ENCODE assay signal across 1 cellular context in the genomic region with DNA sequence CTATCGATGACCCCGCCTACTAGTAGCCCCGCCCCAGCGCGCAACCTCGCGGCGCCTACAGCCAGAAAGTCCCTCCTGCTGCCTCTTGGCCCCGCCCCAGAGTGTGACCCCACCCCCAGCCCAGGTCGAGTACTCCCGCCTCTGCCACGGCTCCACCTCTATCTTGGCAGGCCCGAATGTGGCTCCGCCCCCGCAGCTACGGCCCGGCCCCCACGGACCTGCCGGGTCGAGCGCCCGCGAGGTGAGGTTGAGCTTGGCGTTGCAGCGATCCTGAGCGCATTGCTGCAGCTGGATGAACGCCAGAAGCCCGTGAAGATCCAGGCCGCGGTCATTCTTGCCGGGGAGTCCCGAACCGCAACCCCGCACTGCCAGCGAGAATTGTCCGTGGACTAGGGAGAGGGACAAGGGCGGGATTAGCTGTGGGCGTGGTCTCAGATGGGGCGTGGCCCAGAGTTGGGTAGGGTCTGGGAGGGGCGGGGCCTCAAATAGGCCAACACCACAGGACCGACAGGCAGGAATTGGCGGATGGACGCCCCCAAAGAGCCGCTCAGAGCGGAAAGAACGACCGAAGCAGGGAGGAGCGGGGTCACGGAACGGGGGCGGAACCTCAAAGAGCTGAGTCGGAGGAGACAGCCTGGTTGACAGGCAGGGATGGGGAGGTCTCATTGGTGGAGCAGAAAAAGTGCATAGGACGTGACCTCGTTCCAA.
TF ChIP-seq lines count a peak whose summit lies in the region.

No MANE protein-coding gene starts in this region.

TF ChIP-seq in HepG2, 621 proteins besides CTCF, POLR2A, EP300 and RAD21 (continued from another document and continues in another):
- TF ChIP-seq TFAP4 (IDR thresholded peaks at IDR 0.05; ENCODE audit: borderline replicate concordance, low read depth): peak; percentile 10; the same call in 1 of the 2 replicates
- peak; percentile 15; the same call in 1 of the 2 replicates for TF ChIP-seq SALL1 (CRISPR knock-in tag; IDR thresholded peaks at IDR 0.05)
- no peak for TF ChIP-seq ZSCAN22 (CRISPR knock-in tag; IDR thresholded peaks at IDR 0.05)
- TF ChIP-seq KDM2A (CRISPR knock-in tag; IDR thresholded peaks at IDR 0.05; ENCODE audit: borderline replicate concordance, low read depth): no peak
- TF ChIP-seq ZFYVE20 (CRISPR knock-in tag; IDR thresholded peaks at IDR 0.05; ENCODE audit: borderline replicate concordance, low read depth): no peak
- TF ChIP-seq IRX3 (CRISPR knock-in tag; IDR thresholded peaks at IDR 0.05; ENCODE audit: borderline replicate concordance, low read depth): 0 out of 2 replicates have a peak, but pooled peaks have one; percentile 9
- TF ChIP-seq, protein P1, sequence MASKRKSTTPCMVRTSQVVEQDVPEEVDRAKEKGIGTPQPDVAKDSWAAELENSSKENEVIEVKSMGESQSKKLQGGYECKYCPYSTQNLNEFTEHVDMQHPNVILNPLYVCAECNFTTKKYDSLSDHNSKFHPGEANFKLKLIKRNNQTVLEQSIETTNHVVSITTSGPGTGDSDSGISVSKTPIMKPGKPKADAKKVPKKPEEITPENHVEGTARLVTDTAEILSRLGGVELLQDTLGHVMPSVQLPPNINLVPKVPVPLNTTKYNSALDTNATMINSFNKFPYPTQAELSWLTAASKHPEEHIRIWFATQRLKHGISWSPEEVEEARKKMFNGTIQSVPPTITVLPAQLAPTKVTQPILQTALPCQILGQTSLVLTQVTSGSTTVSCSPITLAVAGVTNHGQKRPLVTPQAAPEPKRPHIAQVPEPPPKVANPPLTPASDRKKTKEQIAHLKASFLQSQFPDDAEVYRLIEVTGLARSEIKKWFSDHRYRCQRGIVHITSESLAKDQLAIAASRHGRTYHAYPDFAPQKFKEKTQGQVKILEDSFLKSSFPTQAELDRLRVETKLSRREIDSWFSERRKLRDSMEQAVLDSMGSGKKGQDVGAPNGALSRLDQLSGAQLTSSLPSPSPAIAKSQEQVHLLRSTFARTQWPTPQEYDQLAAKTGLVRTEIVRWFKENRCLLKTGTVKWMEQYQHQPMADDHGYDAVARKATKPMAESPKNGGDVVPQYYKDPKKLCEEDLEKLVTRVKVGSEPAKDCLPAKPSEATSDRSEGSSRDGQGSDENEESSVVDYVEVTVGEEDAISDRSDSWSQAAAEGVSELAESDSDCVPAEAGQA (IDR thresholded peaks at IDR 0.05; ENCODE audit: low read depth): peak; percentile 66; the same call in 1 of the 2 replicates
- TF ChIP-seq, protein P1 (CRISPR knock-in tag; IDR thresholded peaks at IDR 0.05; ENCODE audit: borderline replicate concordance): no peak
- TF ChIP-seq SP1 (IDR thresholded peaks at IDR 0.05): 0 out of 2 replicates have a peak, but pooled peaks have one; percentile 9
- TF ChIP-seq SP1 (CRISPR knock-in tag; IDR thresholded peaks at IDR 0.05): peak; percentile 69
- no peak for TF ChIP-seq FOSL2 (CRISPR knock-in tag; IDR thresholded peaks at IDR 0.05)
- TF ChIP-seq PATZ1 (CRISPR knock-in tag; IDR thresholded peaks at IDR 0.05): peak; percentile 55; the same call in 1 of the 2 replicates
- peak; percentile 43 for TF ChIP-seq RBM39 (IDR thresholded peaks at IDR 0.05; ENCODE audit: low read depth, low read length, poor library complexity, severe bottlenecking)
- TF ChIP-seq ERF (CRISPR knock-in tag; IDR thresholded peaks at IDR 0.05): no peak
- TF ChIP-seq ZNF550 (CRISPR knock-in tag; IDR thresholded peaks at IDR 0.05; ENCODE audit: borderline replicate concordance): no peak
- TF ChIP-seq, protein P2, sequence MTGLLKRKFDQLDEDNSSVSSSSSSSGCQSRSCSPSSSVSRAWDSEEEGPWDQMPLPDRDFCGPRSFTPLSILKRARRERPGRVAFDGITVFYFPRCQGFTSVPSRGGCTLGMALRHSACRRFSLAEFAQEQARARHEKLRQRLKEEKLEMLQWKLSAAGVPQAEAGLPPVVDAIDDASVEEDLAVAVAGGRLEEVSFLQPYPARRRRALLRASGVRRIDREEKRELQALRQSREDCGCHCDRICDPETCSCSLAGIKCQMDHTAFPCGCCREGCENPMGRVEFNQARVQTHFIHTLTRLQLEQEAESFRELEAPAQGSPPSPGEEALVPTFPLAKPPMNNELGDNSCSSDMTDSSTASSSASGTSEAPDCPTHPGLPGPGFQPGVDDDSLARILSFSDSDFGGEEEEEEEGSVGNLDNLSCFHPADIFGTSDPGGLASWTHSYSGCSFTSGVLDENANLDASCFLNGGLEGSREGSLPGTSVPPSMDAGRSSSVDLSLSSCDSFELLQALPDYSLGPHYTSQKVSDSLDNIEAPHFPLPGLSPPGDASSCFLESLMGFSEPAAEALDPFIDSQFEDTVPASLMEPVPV (CRISPR knock-in tag; IDR thresholded peaks at IDR 0.05): 0 out of 2 replicates have a peak, but pooled peaks have one; percentile 38
- TF ChIP-seq ZEB1 (IDR thresholded peaks at IDR 0.05; ENCODE audit: insufficient replicate concordance, low read depth): peak; percentile 4
- TF ChIP-seq ZZZ3 (CRISPR knock-in tag; IDR thresholded peaks at IDR 0.05; ENCODE audit: borderline replicate concordance): 0 out of 2 replicates have a peak, but pooled peaks have one; percentile 32
- TF ChIP-seq ESRRA (CRISPR knock-in tag; IDR thresholded peaks at IDR 0.05; ENCODE audit: low read depth): no peak
- TF ChIP-seq, protein P3, sequence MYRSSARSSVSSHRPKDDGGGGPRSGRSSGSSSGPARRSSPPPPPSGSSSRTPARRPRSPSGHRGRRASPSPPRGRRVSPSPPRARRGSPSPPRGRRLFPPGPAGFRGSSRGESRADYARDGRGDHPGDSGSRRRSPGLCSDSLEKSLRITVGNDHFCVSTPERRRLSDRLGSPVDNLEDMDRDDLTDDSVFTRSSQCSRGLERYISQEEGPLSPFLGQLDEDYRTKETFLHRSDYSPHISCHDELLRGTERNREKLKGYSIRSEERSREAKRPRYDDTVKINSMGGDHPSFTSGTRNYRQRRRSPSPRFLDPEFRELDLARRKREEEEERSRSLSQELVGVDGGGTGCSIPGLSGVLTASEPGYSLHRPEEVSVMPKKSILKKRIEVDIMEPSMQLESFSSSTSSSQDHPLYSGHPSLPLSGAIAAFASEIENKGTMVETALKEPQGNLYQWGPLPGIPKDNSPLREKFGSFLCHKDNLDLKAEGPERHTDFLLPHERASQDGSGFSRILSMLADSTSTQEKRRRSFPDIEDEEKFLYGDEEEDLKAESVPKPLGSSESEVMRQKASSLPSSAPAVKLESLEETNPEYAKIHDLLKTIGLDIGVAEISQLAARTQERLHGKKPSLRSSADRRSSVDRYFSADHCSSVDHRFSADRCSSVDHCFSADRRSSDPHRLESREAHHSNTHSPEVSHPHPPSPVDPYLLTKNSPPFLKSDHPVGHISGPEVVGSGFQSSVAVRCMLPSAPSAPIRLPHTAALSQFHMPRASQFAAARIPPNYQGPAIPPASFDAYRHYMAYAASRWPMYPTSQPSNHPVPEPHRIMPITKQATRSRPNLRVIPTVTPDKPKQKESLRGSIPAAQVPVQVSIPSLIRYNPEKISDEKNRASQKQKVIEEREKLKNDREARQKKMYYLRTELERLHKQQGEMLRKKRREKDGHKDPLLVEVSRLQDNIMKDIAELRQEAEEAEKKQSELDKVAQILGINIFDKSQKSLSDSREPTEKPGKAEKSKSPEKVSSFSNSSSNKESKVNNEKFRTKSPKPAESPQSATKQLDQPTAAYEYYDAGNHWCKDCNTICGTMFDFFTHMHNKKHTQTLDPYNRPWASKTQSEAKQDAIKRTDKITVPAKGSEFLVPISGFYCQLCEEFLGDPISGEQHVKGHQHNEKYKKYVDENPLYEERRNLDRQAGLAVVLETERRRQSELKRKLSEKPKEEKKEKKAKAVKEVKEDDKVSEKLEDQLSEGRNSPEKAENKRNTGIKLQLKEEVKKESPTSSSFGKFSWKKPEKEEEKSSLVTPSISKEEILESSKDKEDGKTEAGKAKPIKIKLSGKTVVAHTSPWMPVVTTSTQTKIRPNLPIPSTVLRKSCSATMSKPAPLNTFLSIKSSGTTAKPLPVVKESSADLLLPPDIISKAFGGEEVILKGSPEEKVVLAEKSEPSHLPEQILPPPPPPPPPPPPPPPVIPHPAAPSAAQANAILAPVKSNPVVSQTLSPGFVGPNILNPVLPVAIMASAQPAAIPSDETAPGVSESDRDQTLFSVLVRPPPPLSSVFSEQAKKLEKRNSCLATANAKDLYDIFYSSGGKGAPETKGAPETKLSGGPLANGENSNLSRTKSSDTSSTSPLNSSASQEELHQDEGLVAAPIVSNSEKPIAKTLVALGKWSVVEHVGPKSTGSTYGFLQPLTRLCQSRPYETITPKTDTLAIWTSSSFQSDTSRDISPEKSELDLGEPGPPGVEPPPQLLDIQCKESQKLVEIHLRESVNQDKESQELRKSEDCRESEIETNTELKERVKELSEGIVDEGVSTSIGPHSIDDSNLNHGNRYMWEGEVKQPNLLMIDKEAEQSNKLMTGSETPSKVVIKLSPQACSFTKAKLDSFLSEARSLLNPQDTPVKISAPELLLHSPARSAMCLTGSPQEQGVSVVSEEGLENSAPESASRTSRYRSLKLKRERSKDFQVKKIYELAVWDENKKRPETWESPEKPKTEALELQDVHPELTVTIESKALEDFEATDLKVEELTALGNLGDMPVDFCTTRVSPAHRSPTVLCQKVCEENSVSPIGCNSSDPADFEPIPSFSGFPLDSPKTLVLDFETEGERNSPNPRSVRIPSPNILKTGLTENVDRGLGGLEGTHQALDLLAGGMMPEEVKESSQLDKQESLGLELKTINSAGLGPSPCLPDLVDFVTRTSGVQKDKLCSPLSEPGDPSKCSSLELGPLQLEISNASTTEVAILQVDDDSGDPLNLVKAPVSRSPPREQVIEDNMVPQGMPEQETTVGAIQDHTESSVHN (CRISPR knock-in tag; IDR thresholded peaks at IDR 0.05): 0 out of 2 replicates have a peak, but pooled peaks have one; percentile 50
- TF ChIP-seq XBP1 (CRISPR knock-in tag; IDR thresholded peaks at IDR 0.05): 0 out of 2 replicates have a peak, but pooled peaks have one; percentile 19
- 0 out of 2 replicates have a peak, but pooled peaks have one; percentile 7 for TF ChIP-seq ZBTB7B (CRISPR knock-in tag; IDR thresholded peaks at IDR 0.05)
- TF ChIP-seq ZNF282 (IDR thresholded peaks at IDR 0.05; ENCODE audit: partially characterized antibody): no peak
- TF ChIP-seq ZNF343 (CRISPR knock-in tag; IDR thresholded peaks at IDR 0.05): peak; percentile 47; the same call in 1 of the 2 replicates
- TF ChIP-seq CREM (IDR thresholded peaks at IDR 0.05): no peak
- TF ChIP-seq CREM (CRISPR knock-in tag; IDR thresholded peaks at IDR 0.05): no peak
- no peak; the same call in 1 of the 2 replicates for TF ChIP-seq IRF2 (CRISPR knock-in tag; IDR thresholded peaks at IDR 0.05)
- no peak for TF ChIP-seq ZNF776 (CRISPR knock-in tag; IDR thresholded peaks at IDR 0.05)
